In the genomic region with DNA sequence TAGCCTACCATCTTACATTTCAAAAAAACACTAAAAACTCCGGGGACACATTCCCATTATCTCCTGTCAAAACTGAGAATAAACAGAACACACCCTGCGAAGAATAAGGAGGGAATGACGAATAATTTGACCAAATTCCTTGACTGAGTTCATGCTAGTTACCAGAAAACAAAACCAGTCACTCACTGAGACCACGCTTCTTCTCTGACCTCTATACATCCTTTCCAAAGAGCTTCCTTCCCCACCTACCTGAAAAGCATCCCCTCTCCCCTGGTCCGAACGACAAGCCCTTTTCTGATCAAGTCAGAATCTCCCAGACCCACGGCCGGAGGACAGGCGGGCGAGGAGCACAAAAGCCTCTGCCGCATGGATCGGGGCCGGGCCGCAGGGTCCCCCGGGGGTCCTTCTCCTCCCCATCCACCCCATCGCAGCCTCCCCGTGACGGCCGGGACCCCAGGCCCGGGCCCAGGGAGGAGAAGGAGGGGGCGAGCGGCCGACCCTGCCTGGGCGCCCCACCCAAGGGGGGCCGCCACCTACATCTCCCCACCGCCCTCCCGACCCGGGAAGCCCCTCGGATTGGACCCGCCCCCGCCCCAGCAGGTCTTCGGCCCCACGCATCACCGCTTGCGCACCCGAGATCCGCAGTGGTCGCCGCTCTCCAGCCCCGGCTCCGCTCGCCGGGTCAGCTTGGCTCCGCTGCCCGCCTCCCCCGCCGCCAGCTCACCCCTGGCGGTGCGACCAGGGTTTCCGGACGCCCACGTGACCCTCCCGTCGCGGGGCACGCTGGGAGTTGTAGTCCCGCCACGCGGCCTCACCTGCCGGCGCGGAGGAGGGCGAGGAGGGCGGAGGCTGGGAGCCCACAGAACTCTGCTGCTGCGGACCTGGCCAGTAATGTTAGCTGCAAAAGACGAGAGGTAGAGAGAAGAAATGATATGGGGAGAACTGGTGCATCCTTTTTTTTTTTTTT, we compare ENCODE assay signal across 1 cellular context.
A peak's percentile ranks its signal among the peaks of the same experiment; 100 is the strongest.
TF ChIP-seq lines count a peak whose summit lies in the region.

A gene with protein sequence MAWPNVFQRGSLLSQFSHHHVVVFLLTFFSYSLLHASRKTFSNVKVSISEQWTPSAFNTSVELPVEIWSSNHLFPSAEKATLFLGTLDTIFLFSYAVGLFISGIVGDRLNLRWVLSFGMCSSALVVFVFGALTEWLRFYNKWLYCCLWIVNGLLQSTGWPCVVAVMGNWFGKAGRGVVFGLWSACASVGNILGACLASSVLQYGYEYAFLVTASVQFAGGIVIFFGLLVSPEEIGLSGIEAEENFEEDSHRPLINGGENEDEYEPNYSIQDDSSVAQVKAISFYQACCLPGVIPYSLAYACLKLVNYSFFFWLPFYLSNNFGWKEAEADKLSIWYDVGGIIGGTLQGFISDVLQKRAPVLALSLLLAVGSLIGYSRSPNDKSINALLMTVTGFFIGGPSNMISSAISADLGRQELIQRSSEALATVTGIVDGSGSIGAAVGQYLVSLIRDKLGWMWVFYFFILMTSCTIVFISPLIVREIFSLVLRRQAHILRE (minus strand): TSS at position 747 of the 967 bp plus-strand sequence. CDS start 16,004 bp downstream, outside the sequence.

TF ChIP-seq in K562, 482 proteins besides CTCF, POLR2A, EP300 and RAD21 (continued from another document and continues in another):
- TF ChIP-seq ATF2 (CRISPR knock-in tag; IDR thresholded peaks at IDR 0.05) (no peak), KAT7 (CRISPR knock-in tag; IDR thresholded peaks at IDR 0.05; ENCODE audit: borderline replicate concordance) (peak; percentile 97), CHD2 (IDR thresholded peaks at IDR 0.05; ENCODE audit: low read depth, low read length) (peak; percentile 55; the same call in 1 of the 2 replicates), HIVEP1 (CRISPR knock-in tag; IDR thresholded peaks at IDR 0.05) (no peak), HOXB6 (CRISPR knock-in tag; IDR thresholded peaks at IDR 0.05; ENCODE audit: borderline replicate concordance) (no peak), ZNF518B (CRISPR knock-in tag; IDR thresholded peaks at IDR 0.05) (no peak), E2F3 (CRISPR knock-in tag; IDR thresholded peaks at IDR 0.05) (no peak), BCLAF1 (IDR thresholded peaks at IDR 0.05; ENCODE audit: borderline replicate concordance in 1 of 2, control insufficient read depth in 1 of 2, low read depth in 2 of 2, low read length in 1 of 2) (0 out of 4 replicates have a peak, but pooled peaks of 1 of the 2 experiments have one; percentile 5), ZNF780A (CRISPR knock-in tag; IDR thresholded peaks at IDR 0.05) (no peak), ZBTB49 (CRISPR knock-in tag; IDR thresholded peaks at IDR 0.05; ENCODE audit: borderline replicate concordance) (no peak), ZNF165 (CRISPR knock-in tag; IDR thresholded peaks at IDR 0.05; ENCODE audit: borderline replicate concordance) (no peak), CREB3 (tag; conservative IDR thresholded peaks at IDR 0.05; ENCODE audit: low read depth) (no peak), GABPB2 (CRISPR knock-in tag; conservative IDR thresholded peaks at IDR 0.05) (no peak), CCAR2 (IDR thresholded peaks at IDR 0.05; ENCODE audit: low read depth, low read length) (no peak), SMAD3 (CRISPR knock-in tag; conservative IDR thresholded peaks at IDR 0.05) (0 out of 2 replicates have a peak, but pooled peaks have one; percentile 61), CC2D1A (IDR thresholded peaks at IDR 0.05) (no peak), FOSL1 (tag; conservative IDR thresholded peaks at IDR 0.05) (peak; percentile 69)
- TF ChIP-seq, protein P1, sequence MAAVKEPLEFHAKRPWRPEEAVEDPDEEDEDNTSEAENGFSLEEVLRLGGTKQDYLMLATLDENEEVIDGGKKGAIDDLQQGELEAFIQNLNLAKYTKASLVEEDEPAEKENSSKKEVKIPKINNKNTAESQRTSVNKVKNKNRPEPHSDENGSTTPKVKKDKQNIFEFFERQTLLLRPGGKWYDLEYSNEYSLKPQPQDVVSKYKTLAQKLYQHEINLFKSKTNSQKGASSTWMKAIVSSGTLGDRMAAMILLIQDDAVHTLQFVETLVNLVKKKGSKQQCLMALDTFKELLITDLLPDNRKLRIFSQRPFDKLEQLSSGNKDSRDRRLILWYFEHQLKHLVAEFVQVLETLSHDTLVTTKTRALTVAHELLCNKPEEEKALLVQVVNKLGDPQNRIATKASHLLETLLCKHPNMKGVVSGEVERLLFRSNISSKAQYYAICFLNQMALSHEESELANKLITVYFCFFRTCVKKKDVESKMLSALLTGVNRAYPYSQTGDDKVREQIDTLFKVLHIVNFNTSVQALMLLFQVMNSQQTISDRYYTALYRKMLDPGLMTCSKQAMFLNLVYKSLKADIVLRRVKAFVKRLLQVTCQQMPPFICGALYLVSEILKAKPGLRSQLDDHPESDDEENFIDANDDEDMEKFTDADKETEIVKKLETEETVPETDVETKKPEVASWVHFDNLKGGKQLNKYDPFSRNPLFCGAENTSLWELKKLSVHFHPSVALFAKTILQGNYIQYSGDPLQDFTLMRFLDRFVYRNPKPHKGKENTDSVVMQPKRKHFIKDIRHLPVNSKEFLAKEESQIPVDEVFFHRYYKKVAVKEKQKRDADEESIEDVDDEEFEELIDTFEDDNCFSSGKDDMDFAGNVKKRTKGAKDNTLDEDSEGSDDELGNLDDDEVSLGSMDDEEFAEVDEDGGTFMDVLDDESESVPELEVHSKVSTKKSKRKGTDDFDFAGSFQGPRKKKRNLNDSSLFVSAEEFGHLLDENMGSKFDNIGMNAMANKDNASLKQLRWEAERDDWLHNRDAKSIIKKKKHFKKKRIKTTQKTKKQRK (IDR thresholded peaks at IDR 0.05; ENCODE audit: borderline replicate concordance, low read depth, low read length) = 0 out of 2 replicates have a peak, but pooled peaks have one; percentile 21
- TF ChIP-seq, protein P2, sequence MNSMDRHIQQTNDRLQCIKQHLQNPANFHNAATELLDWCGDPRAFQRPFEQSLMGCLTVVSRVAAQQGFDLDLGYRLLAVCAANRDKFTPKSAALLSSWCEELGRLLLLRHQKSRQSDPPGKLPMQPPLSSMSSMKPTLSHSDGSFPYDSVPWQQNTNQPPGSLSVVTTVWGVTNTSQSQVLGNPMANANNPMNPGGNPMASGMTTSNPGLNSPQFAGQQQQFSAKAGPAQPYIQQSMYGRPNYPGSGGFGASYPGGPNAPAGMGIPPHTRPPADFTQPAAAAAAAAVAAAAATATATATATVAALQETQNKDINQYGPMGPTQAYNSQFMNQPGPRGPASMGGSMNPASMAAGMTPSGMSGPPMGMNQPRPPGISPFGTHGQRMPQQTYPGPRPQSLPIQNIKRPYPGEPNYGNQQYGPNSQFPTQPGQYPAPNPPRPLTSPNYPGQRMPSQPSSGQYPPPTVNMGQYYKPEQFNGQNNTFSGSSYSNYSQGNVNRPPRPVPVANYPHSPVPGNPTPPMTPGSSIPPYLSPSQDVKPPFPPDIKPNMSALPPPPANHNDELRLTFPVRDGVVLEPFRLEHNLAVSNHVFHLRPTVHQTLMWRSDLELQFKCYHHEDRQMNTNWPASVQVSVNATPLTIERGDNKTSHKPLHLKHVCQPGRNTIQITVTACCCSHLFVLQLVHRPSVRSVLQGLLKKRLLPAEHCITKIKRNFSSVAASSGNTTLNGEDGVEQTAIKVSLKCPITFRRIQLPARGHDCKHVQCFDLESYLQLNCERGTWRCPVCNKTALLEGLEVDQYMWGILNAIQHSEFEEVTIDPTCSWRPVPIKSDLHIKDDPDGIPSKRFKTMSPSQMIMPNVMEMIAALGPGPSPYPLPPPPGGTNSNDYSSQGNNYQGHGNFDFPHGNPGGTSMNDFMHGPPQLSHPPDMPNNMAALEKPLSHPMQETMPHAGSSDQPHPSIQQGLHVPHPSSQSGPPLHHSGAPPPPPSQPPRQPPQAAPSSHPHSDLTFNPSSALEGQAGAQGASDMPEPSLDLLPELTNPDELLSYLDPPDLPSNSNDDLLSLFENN (IDR thresholded peaks at IDR 0.05; ENCODE audit: low read depth in 2 of 2, low read length in 2 of 2) = 0 out of 4 replicates have a peak, but pooled peaks of 1 of the 2 experiments have one; percentile 29
- TF ChIP-seq, protein P3, sequence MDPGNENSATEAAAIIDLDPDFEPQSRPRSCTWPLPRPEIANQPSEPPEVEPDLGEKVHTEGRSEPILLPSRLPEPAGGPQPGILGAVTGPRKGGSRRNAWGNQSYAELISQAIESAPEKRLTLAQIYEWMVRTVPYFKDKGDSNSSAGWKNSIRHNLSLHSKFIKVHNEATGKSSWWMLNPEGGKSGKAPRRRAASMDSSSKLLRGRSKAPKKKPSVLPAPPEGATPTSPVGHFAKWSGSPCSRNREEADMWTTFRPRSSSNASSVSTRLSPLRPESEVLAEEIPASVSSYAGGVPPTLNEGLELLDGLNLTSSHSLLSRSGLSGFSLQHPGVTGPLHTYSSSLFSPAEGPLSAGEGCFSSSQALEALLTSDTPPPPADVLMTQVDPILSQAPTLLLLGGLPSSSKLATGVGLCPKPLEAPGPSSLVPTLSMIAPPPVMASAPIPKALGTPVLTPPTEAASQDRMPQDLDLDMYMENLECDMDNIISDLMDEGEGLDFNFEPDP (CRISPR knock-in tag; IDR thresholded peaks at IDR 0.05) = no peak
- TF ChIP-seq, protein P4, sequence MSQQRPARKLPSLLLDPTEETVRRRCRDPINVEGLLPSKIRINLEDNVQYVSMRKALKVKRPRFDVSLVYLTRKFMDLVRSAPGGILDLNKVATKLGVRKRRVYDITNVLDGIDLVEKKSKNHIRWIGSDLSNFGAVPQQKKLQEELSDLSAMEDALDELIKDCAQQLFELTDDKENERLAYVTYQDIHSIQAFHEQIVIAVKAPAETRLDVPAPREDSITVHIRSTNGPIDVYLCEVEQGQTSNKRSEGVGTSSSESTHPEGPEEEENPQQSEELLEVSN (IDR thresholded peaks at IDR 0.05; ENCODE audit: borderline replicate concordance in 1 of 2, extremely low read depth in 1 of 2, insufficient read depth in 1 of 2, insufficient read length in 1 of 2, low read depth in 1 of 2, low read length in 1 of 2, poor library complexity in 1 of 2, severe bottlenecking in 1 of 2) = peak; percentile 61 to 71
